In the genomic region with DNA sequence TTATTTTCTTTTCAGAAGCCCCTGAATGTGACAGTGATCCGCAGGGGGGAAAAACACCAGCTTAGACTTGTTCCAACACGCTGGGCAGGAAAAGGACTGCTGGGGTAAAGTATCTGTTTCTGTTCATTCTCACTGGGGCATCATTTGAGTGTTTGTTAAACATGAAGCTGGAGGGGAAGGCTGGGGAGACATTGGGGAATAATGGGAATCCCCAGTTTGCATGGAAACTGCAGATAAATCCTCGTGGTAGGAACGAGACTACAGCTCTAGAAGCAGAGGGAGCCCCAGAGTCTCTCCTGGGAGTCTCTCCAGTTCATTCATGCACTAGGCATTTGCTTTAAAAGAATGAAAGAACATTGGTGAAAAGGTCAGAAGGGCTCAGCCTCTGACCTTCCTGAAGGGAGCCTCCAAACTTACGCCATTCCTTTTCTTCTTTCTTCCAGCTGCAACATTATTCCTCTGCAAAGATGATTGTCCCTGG, we compare ENCODE assay signal across 1 cellular context.
TF ChIP-seq lines count a peak whose summit lies in the region.

No MANE protein-coding gene starts in this region.

TF ChIP-seq in GM12878, 131 proteins besides CTCF, POLR2A, EP300 and RAD21:
- no peak for TF ChIP-seq MYB (IDR thresholded peaks at IDR 0.05; ENCODE audit: borderline replicate concordance, low read depth, low read length)
